Comparison of ENCODE assay signal across 24 cellular contexts in the genomic region with DNA sequence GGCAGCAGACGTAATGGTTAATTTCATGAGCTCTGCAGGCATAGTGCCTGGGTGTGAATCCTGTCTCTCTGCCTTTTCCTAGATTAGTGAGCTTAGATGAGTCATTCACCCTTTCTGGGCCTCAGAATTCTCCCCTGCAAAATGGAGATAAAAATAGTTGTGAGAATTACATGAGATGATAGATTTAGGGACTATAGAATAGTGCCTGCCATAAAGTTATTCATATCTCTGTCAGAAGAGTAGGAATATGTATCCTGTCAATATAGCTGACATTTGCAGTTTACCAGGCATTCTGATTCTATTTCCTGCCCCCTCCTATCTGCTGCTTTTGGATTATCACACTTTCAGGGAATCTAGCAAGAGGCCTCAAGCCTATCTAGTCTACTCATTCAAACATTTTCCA.
A peak's percentile ranks its signal among the peaks of the same experiment; 100 is the strongest.
DNase-seq lines count a peak whose midpoint lies in the region; ATAC-seq, FAIRE-seq and TF ChIP-seq lines count a peak whose summit lies in the region.
"Had no signal": no experiment of that assay in that cellular context is flagged by ENCODE, and none has a peak within 500 bp of the region (broad histone marks: within the 10 kb centered on the region; RNA-seq: fewer than 3 reads in every experiment).

No MANE protein-coding gene starts in this region.

- H3K4me2 ChIP-seq in GM23248 (ENCODE audit: unreplicated experiment) (peak overlapping the region; percentile 3), K562 (ENCODE audit: insufficient read depth, low read length) (0 out of 2 replicates have a peak overlapping the region, but pooled peaks have one; percentile 40), PC-3 (ENCODE audit: low read length) (no peak overlapping the region)

- H3K9me3 ChIP-seq in GM23248 (ENCODE audit: low read depth) (no peaks in the 10 kb centered on the region), MG63 (no peaks in the 10 kb centered on the region), K562 (replicated peaks; ENCODE audit: control insufficient read depth, insufficient read depth, low read depth, low read length) (no peaks in the 10 kb centered on the region), tibial nerve (peaks cover 0 to 2% (median 0%) of the 10 kb centered on the region in 4 donors), PC-3 (ENCODE audit: low read length) (no peaks in the 10 kb centered on the region)
- H3K9me3 ChIP-seq: Caco-2, lower lobe of right lung, stomach, upper lobe of left lung had no signal

- H3K27me3 ChIP-seq in GM23248 (replicated peaks; ENCODE audit: insufficient read depth) (no peaks in the 10 kb centered on the region), MG63 (no peaks in the 10 kb centered on the region), K562 (ENCODE audit: control insufficient read depth in 2 of 2, insufficient read depth in 2 of 2, low read length in 2 of 2) (no peaks in the 10 kb centered on the region), tibial nerve (no peaks in the 10 kb centered on the region), PC-3 (ENCODE audit: low read length) (peaks cover 37% of the 10 kb centered on the region)
- H3K27me3 ChIP-seq: gastroesophageal sphincter, stomach, upper lobe of left lung had no signal

- no peaks in the 10 kb centered on the region for H4K20me1 ChIP-seq in GM23248 (ENCODE audit: insufficient read depth)
- no peaks in the 10 kb centered on the region for H4K20me1 ChIP-seq in K562 (replicated peaks; ENCODE audit: control insufficient read depth, insufficient read depth, low read length)
- no peaks in the 10 kb centered on the region for H4K20me1 ChIP-seq in PC-3 (ENCODE audit: low read length)

- no peak overlapping the region for H3K9ac ChIP-seq in GM23248
- H3K9ac ChIP-seq in K562 (ENCODE audit: insufficient read depth in 1 of 2, low read depth in 2 of 2, low read length in 2 of 2) = 0 out of 4 replicates have a peak overlapping the region, but pooled peaks of 1 of the 2 experiments have one; percentile 0
- no peak overlapping the region for H3K9ac ChIP-seq in PC-3 (ENCODE audit: low read length)

- peak; percentile 96 for ATAC-seq in K562
- ATAC-seq in PC-3 = no peak
- ATAC-seq: gastroesophageal sphincter, lower lobe of right lung, T-cell had no signal

- H3K79me2 ChIP-seq in GM23248 (ENCODE audit: insufficient read depth) (no peaks in the 10 kb centered on the region), K562 (ENCODE audit: control insufficient read depth, insufficient read depth, low read length) (no peaks in the 10 kb centered on the region), PC-3 (ENCODE audit: low read length) (no peaks in the 10 kb centered on the region)

- H3K36me3 ChIP-seq in GM23248 (ENCODE audit: low read depth) (no peaks in the 10 kb centered on the region), MG63 (no peaks in the 10 kb centered on the region), K562 (ENCODE audit: control insufficient read depth, insufficient read depth, low read length) (no peaks in the 10 kb centered on the region), tibial nerve (no peaks in the 10 kb centered on the region), PC-3 (ENCODE audit: low read depth, low read length) (no peaks in the 10 kb centered on the region)
- H3K36me3 ChIP-seq: gastroesophageal sphincter, lower lobe of right lung, stomach, upper lobe of left lung had no signal

- no peak for TF ChIP-seq RAD21 in K562 (CRISPR knock-in tag; conservative IDR thresholded peaks at IDR 0.05 in 1 of 2, IDR thresholded peaks at IDR 0.05 in 1 of 2)

- H3K27ac ChIP-seq in GM23248 (no peak overlapping the region), K562 (ENCODE audit: extremely low read depth, low read depth, low read length) (peak overlapping the region; percentile 59), tibial nerve (no peak overlapping the region), PC-3 (ENCODE audit: low read length) (no peak overlapping the region)
- H3K27ac ChIP-seq: epithelial cell of prostate, gastroesophageal sphincter, lower lobe of right lung, stomach, upper lobe of left lung, VCaP had no signal

- H3K4me1 ChIP-seq in GM23248 (ENCODE audit: insufficient read depth) (peaks cover 24% of the 10 kb centered on the region), K562 (replicated peaks in 1 of 2; ENCODE audit: control insufficient read depth in 2 of 2, insufficient read depth in 2 of 2, low read length in 2 of 2) (peaks cover 0 to 16% of the 10 kb centered on the region in 2 experiments; a peak in 2 of 5 replicates), tibial nerve (no peaks in the 10 kb centered on the region), PC-3 (ENCODE audit: insufficient read depth, low read length) (no peaks in the 10 kb centered on the region)
- H3K4me1 ChIP-seq: Caco-2, gastroesophageal sphincter, lower lobe of right lung, stomach, upper lobe of left lung had no signal

- TF ChIP-seq EP300 in K562 (IDR thresholded peaks at IDR 0.05; ENCODE audit: low read length) (peak; percentile 84; the same call in 1 of the 2 replicates), tibial nerve (IDR thresholded peaks at IDR 0.05) (no peak)

- H3K9me1 ChIP-seq in K562 (ENCODE audit: control insufficient read depth, insufficient read depth, low read length) = no peaks in the 10 kb centered on the region

- H2AFZ ChIP-seq in GM23248 (no peak overlapping the region), K562 (ENCODE audit: low read depth, low read length) (peak overlapping the region; percentile 61; the same call in 1 of the 2 replicates), PC-3 (ENCODE audit: low read length) (no peak overlapping the region)

- TF ChIP-seq POLR2A in K562 (conservative IDR thresholded peaks at IDR 0.05) (no peak), tibial nerve (IDR thresholded peaks at IDR 0.05) (no peak)

- in situ Hi-C loops in GM23248 (cut with MboI) (no loop called here), K562 (cut with MboI) (no loop called here)

- H3K9me2 ChIP-seq in GM23248 (ENCODE audit: insufficient read depth) = no peaks in the 10 kb centered on the region
- H3K9me2 ChIP-seq in PC-3 (replicated peaks; ENCODE audit: low read length) = no peaks in the 10 kb centered on the region

- TF ChIP-seq CTCF in K562 (IDR thresholded peaks at IDR 0.05 in 2 of 3, conservative IDR thresholded peaks at IDR 0.05 in 1 of 3; ENCODE audit: insufficient read depth in 2 of 3, low read depth in 1 of 3, low read length in 3 of 3) = peak in 1 of 3 experiments; percentile 12; a peak in 1 of 6 replicates
- TF ChIP-seq CTCF in tibial nerve (IDR thresholded peaks at IDR 0.05) = no peak
- TF ChIP-seq CTCF in GM20000 (IDR thresholded peaks at IDR 0.05; ENCODE audit: extremely low read depth, missing control alignments) = no peak
- TF ChIP-seq CTCF in PC-3 (conservative IDR thresholded peaks at IDR 0.05; ENCODE audit: low read depth, low read length) = no peak

- intact Hi-C loops in K562 (cut with micrococcal nuclease) = no loop called here
- intact Hi-C loops in PC-3 (cut with micrococcal nuclease) = no loop called here

- peak; percentile 71 for DNase-seq in GM23248
- DNase-seq in MG63 = peak; percentile 59
- DNase-seq in K562 (ENCODE audit: extremely low read depth in 1 of 4, low spot score in 3 of 4) = peak; percentile 28 to 79 (median 60)
- peak; percentile 4 for DNase-seq in putamen (ENCODE audit: low spot score)
- no peak for DNase-seq in tibial nerve (ENCODE audit: low spot score in 2 of 2)
- no peak for DNase-seq in GM20000 (ENCODE audit: low spot score)
- DNase-seq in PC-3 = no peak
- DNase-seq: activated CD8-positive, alpha-beta memory T cell treated with anti-CD3 and anti-CD28 coated beads, Interleukin-2, amount 50 U/mL, for 4 hours; activated effector memory CD4-positive, alpha-beta T cell treated with anti-CD3 and anti-CD28 coated beads, Interleukin-2, amount 50 U/mL, for 16 hours; amygdala; Caco-2; kidney; lower lobe of right lung; NCI-H1105 treated with DMSO at 0.1 percent for 48 hours; NCI-H2081 treated with DMSO at 0.1 percent for 48 hours; NCI-H524 treated with DMSO at 0.1 percent for 48 hours; Right ventricle myocardium superior; stomach; T-cell; upper lobe of left lung had no signal

- BruUV-seq in K562 (replicated peaks; lab: Mats Ljungman, UMichigan) (no TSS peak), PC-3 (replicated peaks; lab: Mats Ljungman, UMichigan) (no TSS peak)

- CTCF ChIA-PET in K562 (lab: Yijun Ruan, JAX; ENCODE audit: low intra/inter-chr PET ratio) (no interaction called here), PC-3 (lab: Charles Lee) (no interaction called here)

- H3F3A ChIP-seq in GM23248 (ENCODE audit: insufficient read depth) (peaks cover 14% of the 10 kb centered on the region), PC-3 (ENCODE audit: low read length, unreplicated experiment) (no peaks in the 10 kb centered on the region)

- WGBS in GM23248 (ENCODE audit: low coverage in 1 of 2, low lambda C conversion rate in 2 of 2, missing lambda C conversion rate in 2 of 2), 2 experiments = 18 to 23% methylated on average over 1 of the region's 1 CpG
- 0% methylated on average over 1 of the region's 1 CpG for WGBS in K562 (ENCODE audit: insufficient coverage, low coverage, missing lambda C conversion rate)
- WGBS in tibial nerve, 2 donors = 57 to 63% methylated on average over 1 of the region's 1 CpG

- H3K4me3 ChIP-seq in GM23248 = no peak overlapping the region
- H3K4me3 ChIP-seq in MG63 = no peak overlapping the region
- H3K4me3 ChIP-seq in K562 = no peak overlapping the region
- H3K4me3 ChIP-seq in tibial nerve = no peak overlapping the region
- no peak overlapping the region for H3K4me3 ChIP-seq in PC-3 (ENCODE audit: low read length)
- H3K4me3 ChIP-seq: gastroesophageal sphincter, lower lobe of right lung, stomach, upper lobe of left lung had no signal

- POLR2A ChIA-PET in K562 (lab: Yijun Ruan, JAX) = interaction anchor here (0.6 to 1.6 kb wide), 4 partner anchors 11 to 835 kb away, joined by 3 to 6 read pairs (median 4); no protein-coding TSS in a partner anchor
- POLR2A ChIA-PET in PC-3 (lab: Charles Lee; ENCODE audit: unreplicated experiment) = no interaction called here

- peak; percentile 90 for FAIRE-seq in K562 (lab: Jason Lieb, UNC)
- FAIRE-seq: H1, kidney had no signal

TF ChIP-seq in K562, 482 proteins besides CTCF, POLR2A, EP300 and RAD21 (continues in another document):
- TF ChIP-seq ARID3A (IDR thresholded peaks at IDR 0.05; ENCODE audit: borderline replicate concordance, low read depth, low read length) = peak; percentile 95

Comparison
In these comparisons a context has a peak if more than half of its experiments do, and no peak if none do; other contexts are left out.
1. DNase-seq: peak in GM23248 (single experiment), MG63 (single experiment), K562 (4 of 4) and putamen (single experiment); none in tibial nerve (0 of 2), GM20000 (single experiment) and PC-3 (single experiment).